In genomic region chr17:10316986-10317834, GRCh38 we compare ENCODE assay signal across 8 cellular contexts. TPM values are rescaled to one million over a fixed set of nuclear protein-coding genes. Genes with fewer than 3 reads are reported as not detected.
DNase-seq lines count a peak whose midpoint lies in the region; ATAC-seq, FAIRE-seq and TF ChIP-seq lines count a peak whose summit lies in the region.

No MANE protein-coding gene starts in this region.

- H3K4me3 ChIP-seq in BJ (ENCODE audit: low read depth, low read length) (no peak overlapping the region), NB4 (ENCODE audit: low read depth, low read length) (no peak overlapping the region), K562 (no peak overlapping the region), right lobe of liver (no peak overlapping the region)

- H3K9ac ChIP-seq in K562 (ENCODE audit: insufficient read depth in 1 of 2, low read depth in 2 of 2, low read length in 2 of 2), result no peak overlapping the region

- no peak for DNase-seq in BJ (ENCODE audit: low read depth)
- DNase-seq in NB4 (ENCODE audit: low read depth), result peak; percentile 68
- DNase-seq in K562 (ENCODE audit: extremely low read depth in 1 of 4, low spot score in 3 of 4), result peak; percentile 12 to 40 (median 16)
- DNase-seq in right lobe of liver, result peak in 1 of 3 donors; percentile 44
- peak; percentile 58 for DNase-seq in urothelium cell line (ENCODE audit: low spot score)
- no peak for DNase-seq in kidney glomerular epithelial cell (lab: John Stamatoyannopoulos, UW)

- no peaks in the 10 kb centered on the region for H4K20me1 ChIP-seq in K562 (replicated peaks; ENCODE audit: control insufficient read depth, insufficient read depth, low read length)

- H3K27ac ChIP-seq in K562 (ENCODE audit: extremely low read depth, low read depth, low read length) (no peak overlapping the region), right lobe of liver (no peak overlapping the region)

- no peak overlapping the region for H2AFZ ChIP-seq in K562 (ENCODE audit: low read depth, low read length)

- TF ChIP-seq EP300 in K562 (IDR thresholded peaks at IDR 0.05; ENCODE audit: low read length), result no peak

- TF ChIP-seq POLR2A in NB4 (IDR thresholded peaks at IDR 0.05; ENCODE audit: extremely low read depth, insufficient read length) (no peak), K562 (conservative IDR thresholded peaks at IDR 0.05) (no peak), right lobe of liver (IDR thresholded peaks at IDR 0.05) (no peak)

- H3K36me3 ChIP-seq in BJ (ENCODE audit: control insufficient read depth, insufficient read depth, low read length) (no peaks in the 10 kb centered on the region), K562 (ENCODE audit: control insufficient read depth, insufficient read depth, low read length) (no peaks in the 10 kb centered on the region), right lobe of liver (no peaks in the 10 kb centered on the region)

- H3K27me3 ChIP-seq in BJ (ENCODE audit: control insufficient read depth, insufficient read depth, low read length) (no peaks in the 10 kb centered on the region), K562 (ENCODE audit: control insufficient read depth in 2 of 2, insufficient read depth in 2 of 2, low read length in 2 of 2) (no peaks in the 10 kb centered on the region), right lobe of liver (no peaks in the 10 kb centered on the region)

- CTCF ChIA-PET in BJ (lab: Yijun Ruan, JAX), result interaction anchor here (0.6 to 4.9 kb wide), 16 partner anchors 8 to 1806 kb away, joined by 3 to 53 read pairs (median 4); no protein-coding TSS in a partner anchor
- CTCF ChIA-PET in K562 (lab: Yijun Ruan, JAX; ENCODE audit: low intra/inter-chr PET ratio), result no interaction called here

- ATAC-seq in GM19351 (IDR thresholded peaks at IDR 0.05; ENCODE audit: unreplicated experiment), result peak; percentile 70
- peak; percentile 69 for ATAC-seq in K562
- peak; percentile 55 to 70 (median 60) for ATAC-seq in right lobe of liver
- no peak for ATAC-seq in HG03097 (IDR thresholded peaks at IDR 0.05; ENCODE audit: low FRiP score, unreplicated experiment)

- POLR2A ChIA-PET in BJ (lab: Charles Lee), result no interaction called here
- POLR2A ChIA-PET in K562 (lab: Yijun Ruan, JAX), result no interaction called here

- no TSS peak for BruUV-seq in K562 (replicated peaks; lab: Mats Ljungman, UMichigan)

- in situ Hi-C loops in K562 (cut with MboI), result no loop called here

- TF ChIP-seq CTCF in BJ (IDR thresholded peaks at IDR 0.05; ENCODE audit: insufficient read depth, low read depth, low read length), result peak; percentile 66
- TF ChIP-seq CTCF in NB4 (IDR thresholded peaks at IDR 0.05; ENCODE audit: low read depth, low read length), result peak; percentile 84
- TF ChIP-seq CTCF in K562 (IDR thresholded peaks at IDR 0.05 in 2 of 3, conservative IDR thresholded peaks at IDR 0.05 in 1 of 3; ENCODE audit: insufficient read depth in 2 of 3, low read depth in 1 of 3, low read length in 3 of 3), result peak; percentile 24 to 44 (median 38); a peak in 3 of 6 replicates
- peak; percentile 22 to 56 (median 42) for TF ChIP-seq CTCF in right lobe of liver (IDR thresholded peaks at IDR 0.05)

- intact Hi-C loops in K562 (cut with micrococcal nuclease) (no loop called here), right lobe of liver (cut with DNase I) (no loop called here)

- H3K9me1 ChIP-seq in K562 (ENCODE audit: control insufficient read depth, insufficient read depth, low read length), result no peaks in the 10 kb centered on the region

- 16% methylated on average over 17 of the region's 21 CpGs for WGBS in K562 (ENCODE audit: insufficient coverage, low coverage, missing lambda C conversion rate)
- 61% methylated on average over 13 of the region's 21 CpGs for WGBS in right lobe of liver (ENCODE audit: insufficient coverage, low coverage, low lambda C conversion rate, missing lambda C conversion rate)

- H3K9me3 ChIP-seq in K562 (replicated peaks; ENCODE audit: control insufficient read depth, insufficient read depth, low read depth, low read length), result no peaks in the 10 kb centered on the region; the same call in 1 of the 2 replicates
- no peaks in the 10 kb centered on the region for H3K9me3 ChIP-seq in right lobe of liver

- FAIRE-seq in K562 (lab: Jason Lieb, UNC) (no peak), urothelium cell line (lab: Jason Lieb, UNC) (no peak)

- no peak overlapping the region for H3K4me2 ChIP-seq in K562 (ENCODE audit: insufficient read depth, low read length)

- no peaks in the 10 kb centered on the region for H3K79me2 ChIP-seq in K562 (ENCODE audit: control insufficient read depth, insufficient read depth, low read length)

- TF ChIP-seq RAD21 in K562 (CRISPR knock-in tag; conservative IDR thresholded peaks at IDR 0.05 in 1 of 2, IDR thresholded peaks at IDR 0.05 in 1 of 2), result no peak

- peaks cover 0 to 3% of the 10 kb centered on the region in 2 experiments; a peak in 1 of 5 replicates for H3K4me1 ChIP-seq in K562 (replicated peaks in 1 of 2; ENCODE audit: control insufficient read depth in 2 of 2, insufficient read depth in 2 of 2, low read length in 2 of 2)
- H3K4me1 ChIP-seq in right lobe of liver, result no peaks in the 10 kb centered on the region

TF ChIP-seq in K562, 482 proteins besides CTCF, POLR2A, EP300 and RAD21 (continues in another document):
- no peak for TF ChIP-seq KLF6 (CRISPR knock-in tag; IDR thresholded peaks at IDR 0.05; ENCODE audit: borderline replicate concordance)
- TF ChIP-seq L3MBTL2 (IDR thresholded peaks at IDR 0.05), result 0 out of 2 replicates have a peak, but pooled peaks have one; percentile 43
- no peak for TF ChIP-seq ZC3H11A (IDR thresholded peaks at IDR 0.05; ENCODE audit: low read depth, low read length)
- no peak for TF ChIP-seq CC2D1A (IDR thresholded peaks at IDR 0.05)
- no peak for TF ChIP-seq ZNF77 (CRISPR knock-in tag; IDR thresholded peaks at IDR 0.05)
- no peak for TF ChIP-seq KLF10 (CRISPR knock-in tag; IDR thresholded peaks at IDR 0.05)
- no peak for TF ChIP-seq SOX6 (IDR thresholded peaks at IDR 0.05)
- no peak for TF ChIP-seq TAF1 (IDR thresholded peaks at IDR 0.05; ENCODE audit: control insufficient read depth, extremely low read depth, insufficient read depth, low read length, severe bottlenecking)
- 0 out of 2 replicates have a peak, but pooled peaks have one; percentile 28 for TF ChIP-seq NFIC (IDR thresholded peaks at IDR 0.05)
- TF ChIP-seq XRCC4 (IDR thresholded peaks at IDR 0.05; ENCODE audit: extremely low read depth, insufficient read depth, insufficient read length), result no peak
- TF ChIP-seq KAT8 (IDR thresholded peaks at IDR 0.05; ENCODE audit: low read depth), result no peak
- TF ChIP-seq POLR2H (tag; IDR thresholded peaks at IDR 0.05; ENCODE audit: low read depth), result no peak
- peak in 1 of 2 experiments; percentile 88; a peak in 2 of 4 replicates for TF ChIP-seq SRF (CRISPR knock-in tag; IDR thresholded peaks at IDR 0.05)

RNA-seq across cellular contexts. Expression of gene MYH13, which starts 55.6 kb away (rescaled TPM):
- polyA plus RNA-seq in BJ (2011; rRNA removed) (not detected in 2 replicates), K562 (2011; rRNA removed) (not detected in 2 replicates), K562 (2014; fragmentation: Illumina TruSeq; extraction: Trizol) (not detected in 2 replicates), K562 (2014; fragmentation: Nextera tagmentation; extraction: Ambion mirVana) (under 1 TPM in 1 of 2 experiments, not detected in 1; 0.01 TPM), K562 (2014; rRNA removed) (not detected in 2 replicates)
- not detected in 2 replicates for polyA minus RNA-seq in BJ (2011; rRNA and poly(A)+ RNA removed)
- total RNA-seq in K562 (2011; cell fraction: chromatin; rRNA removed; ENCODE audit: low replicate concordance), result not detected in 2 replicates
- total RNA-seq in K562 (2011; cell fraction: nucleolus; rRNA removed), result not detected in 2 replicates
- not detected in 2 replicates for total RNA-seq in K562 (2011; cell fraction: nucleoplasm; rRNA removed)
- total RNA-seq in K562 (2014; rRNA removed) (not detected in 2 replicates), K562 (2014; rRNA removed; fragmentation: Illumina TruSeq; extraction: Trizol) (not detected in 2 replicates), K562 (2015; rRNA removed; fragmentation: Illumina TruSeq; extraction: Trizol) (not detected in 2 replicates), K562 (2021) (not detected in 2 replicates), right lobe of liver (not detected)
- polyA plus RNA-seq in K562 (2011; cell fraction: cytosol; rRNA removed), result not detected in 2 replicates
- not detected in 2 replicates for polyA plus RNA-seq in K562 (2011; cell fraction: nucleus; rRNA removed)
- polyA plus RNA-seq in K562 (2012), result 0.03 TPM in 1 of 2 replicates, not detected in the other
- not detected in 2 replicates for polyA minus RNA-seq in K562 (2011; rRNA and poly(A)+ RNA removed)
- not detected in 2 replicates for polyA minus RNA-seq in K562 (2011; cell fraction: cytosol; rRNA and poly(A)+ RNA removed)
- polyA minus RNA-seq in K562 (2011; cell fraction: nucleus; rRNA and poly(A)+ RNA removed), result not detected in 2 replicates

Comparison
In these comparisons a context has a peak if more than half of its experiments do, and no peak if none do; other contexts are left out.
1. DNase-seq: peak in NB4 (single experiment), K562 (4 of 4) and urothelium cell line (single experiment); none in BJ (single experiment) and kidney glomerular epithelial cell (single experiment).
2. Peak in every context shown above with its lines, with median percentiles within 50 percentile points of each other: CTCF ChIP-seq.